Comparison of ENCODE assay signal across 35 cellular contexts in genomic region chr5:57155033-57155432, GRCh38.
"Had no signal": no experiment of that assay in that cellular context is flagged by ENCODE, and none has a peak within 500 bp of the region (broad histone marks: within the 10 kb centered on the region; RNA-seq: fewer than 3 reads in every experiment).

No MANE protein-coding gene starts in this region.

- H3K27me3 ChIP-seq: MG63 had no signal

- H3K4me2 ChIP-seq: KMS-11 had no signal

- H3K9ac ChIP-seq: KMS-11 had no signal

- H3K4me3 ChIP-seq: MG63 had no signal

- H3K9me3 ChIP-seq: MG63 had no signal

- H3K36me3 ChIP-seq: MG63 had no signal

- H3K27ac ChIP-seq: KMS-11 had no signal

- DNase-seq: Karpas-422, Kasumi-1, KG1, MG63, MM.1S, MV-4-11, NCI-H1048, NCI-H1092, NCI-H1092 treated with DMSO at 0.1 percent for 48 hours, NCI-H1105, NCI-H1105 treated with DMSO at 0.1 percent for 48 hours, NCI-H1417, NCI-H1417 treated with DMSO at 0.1 percent for 48 hours, NCI-H1436, NCI-H1436 treated with DMSO at 0.1 percent for 48 hours, NCI-H146, NCI-H1694, NCI-H1694 treated with DMSO at 0.1 percent for 48 hours, NCI-H187, NCI-H187 treated with DMSO at 0.1 percent for 48 hours, NCI-H1930, NCI-H2029, NCI-H2029 treated with DMSO at 0.1 percent for 48 hours, NCI-H2081, NCI-H2081 treated with DMSO at 0.1 percent for 48 hours, NCI-H2107, NCI-H2171, NCI-H2227 treated with DMSO at 0.1 percent for 48 hours, NCI-H226, NCI-H345, NCI-H446, NCI-H446 treated with DMSO at 0.1 percent for 48 hours, NCI-H510A, NCI-H510A treated with DMSO at 0.1 percent for 48 hours had no signal
